12 cellular contexts compared by ENCODE assay signal in the genomic region with DNA sequence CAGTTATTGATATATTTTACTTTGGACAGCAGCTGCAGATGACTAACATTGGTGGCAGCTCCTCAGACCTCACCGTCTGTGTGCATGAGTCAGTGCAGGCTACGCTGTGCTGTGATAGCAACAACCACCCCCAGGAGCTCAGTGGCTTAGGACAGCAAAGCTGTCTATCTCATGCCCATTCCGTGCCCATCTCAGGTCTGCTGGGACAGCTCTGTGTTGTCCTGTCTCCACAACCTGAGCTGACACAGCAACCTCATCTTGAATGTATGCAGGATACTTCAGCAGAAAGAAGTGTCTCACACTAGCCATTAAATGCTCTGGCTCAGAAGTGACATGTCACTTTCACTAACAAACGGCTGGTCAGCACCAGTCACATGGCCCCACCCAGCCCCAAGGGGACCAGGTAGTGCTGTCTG. TPM values are rescaled to one million over a fixed set of nuclear protein-coding genes. Genes with fewer than 3 reads are reported as not detected.
DNase-seq lines count a peak whose midpoint lies in the region; ATAC-seq and TF ChIP-seq lines count a peak whose summit lies in the region.
"Had no signal": no experiment of that assay in that cellular context is flagged by ENCODE, and none has a peak within 500 bp of the region (broad histone marks: within the 10 kb centered on the region; RNA-seq: fewer than 3 reads in every experiment).

No MANE protein-coding gene starts in this region.

- H3K4me1 Mint-ChIP-seq in CD14-positive monocyte = no peaks in the 10 kb centered on the region

- no peak overlapping the region for H3K27ac Mint-ChIP-seq in CD14-positive monocyte
- H3K27ac Mint-ChIP-seq: activated naive CD8-positive, alpha-beta T cell; type B pancreatic cell had no signal

- H3K27me3 Mint-ChIP-seq in CD14-positive monocyte (ENCODE audit: low read depth in 3 of 3) = peaks cover 4 to 9% (median 5%) of the 10 kb centered on the region in 3 donors
- H3K27me3 Mint-ChIP-seq: type B pancreatic cell had no signal

- no peaks in the 10 kb centered on the region for H3K9me3 ChIP-seq in sigmoid colon

- TF ChIP-seq EP300 in sigmoid colon (IDR thresholded peaks at IDR 0.05) = no peak

- intact Hi-C loops in sigmoid colon (cut with DNase I) (no loop called here), CD14-positive monocyte (cut with micrococcal nuclease) (no loop called here)

- H3K9me3 Mint-ChIP-seq in CD14-positive monocyte = no peaks in the 10 kb centered on the region
- H3K9me3 Mint-ChIP-seq: type B pancreatic cell had no signal

- ATAC-seq in esophagus mucosa (peak; percentile 61), left lobe of liver (no peak)

- WGBS in sigmoid colon, 2 donors = 63 to 73% methylated on average over 4 of the region's 4 CpGs

- no peaks in the 10 kb centered on the region for H3K4me1 ChIP-seq in sigmoid colon

- TF ChIP-seq CTCF in sigmoid colon (IDR thresholded peaks at IDR 0.05) (no peak), CD14-positive monocyte (IDR thresholded peaks at IDR 0.05) (no peak)

- no peaks in the 10 kb centered on the region for H3K27me3 ChIP-seq in sigmoid colon

- H3K4me3 Mint-ChIP-seq in CD14-positive monocyte = no peak overlapping the region
- H3K4me3 Mint-ChIP-seq: activated naive CD8-positive, alpha-beta T cell; type B pancreatic cell had no signal

- peak; percentile 34 for DNase-seq in GOT3 (lab: John Stamatoyannopoulos, UW)
- peak; percentile 53 for DNase-seq in RPMI8226
- peak; percentile 81 for DNase-seq in skeletal muscle cell (ENCODE audit: low read depth)
- DNase-seq in sigmoid colon = no peak
- DNase-seq in NCI-H526 treated with DMSO at 0.1 percent for 48 hours (lab: John Stamatoyannopoulos, UW) = no peak
- DNase-seq in CD14-positive monocyte (ENCODE audit: low spot score) = no peak
- DNase-seq in left lobe of liver (ENCODE audit: low spot score) = no peak
- DNase-seq: NCI-H1930, T-helper 9 cell had no signal

- no peak overlapping the region for H3K27ac ChIP-seq in sigmoid colon

- H3K4me3 ChIP-seq in skeletal muscle cell (ENCODE audit: low read depth, low read length) (no peak overlapping the region), sigmoid colon (no peak overlapping the region)

- no peak for TF ChIP-seq POLR2A in sigmoid colon (IDR thresholded peaks at IDR 0.05)

- H3K36me3 ChIP-seq in sigmoid colon = no peaks in the 10 kb centered on the region

- H3K36me3 Mint-ChIP-seq in CD14-positive monocyte = no peaks in the 10 kb centered on the region
- H3K36me3 Mint-ChIP-seq: activated naive CD8-positive, alpha-beta T cell; type B pancreatic cell had no signal

RNA-seq across cellular contexts. Expression of a gene that starts 47.7 kb away (rescaled TPM):
- not detected for total RNA-seq in esophagus mucosa
- total RNA-seq in sigmoid colon = not detected
- not detected for polyA plus RNA-seq in sigmoid colon
- polyA plus RNA-seq in CD14-positive monocyte = not detected
- not detected for total RNA-seq in left lobe of liver

Comparison
In these comparisons a context has a peak if more than half of its experiments do, and no peak if none do; other contexts are left out.
1. DNase-seq: peak in GOT3 (single experiment), RPMI8226 (single experiment) and skeletal muscle cell (single experiment); none in sigmoid colon (single experiment), NCI-H526 treated with DMSO at 0.1 percent for 48 hours (single experiment), CD14-positive monocyte (single experiment) and left lobe of liver (single experiment).